18 cellular contexts compared by ENCODE assay signal in the genomic region with DNA sequence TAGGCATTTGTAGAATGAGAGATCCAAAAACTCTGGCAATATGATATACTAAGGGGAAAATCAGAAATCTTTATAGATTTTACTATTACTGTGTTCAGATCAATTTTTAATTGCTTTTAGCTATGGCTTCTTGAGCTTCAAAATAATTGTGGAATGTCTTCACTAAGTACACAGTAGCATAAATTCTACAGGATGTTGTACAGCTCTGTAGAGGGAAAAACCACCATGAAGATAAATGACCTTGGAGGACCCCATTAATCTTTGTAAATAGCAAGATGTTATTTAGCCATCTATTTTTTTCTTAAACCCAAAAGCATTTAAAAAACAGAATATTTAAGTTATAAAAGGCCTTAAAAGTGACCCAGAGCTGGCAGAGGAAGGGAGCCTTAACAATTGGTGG. TPM values are rescaled to one million over a fixed set of nuclear protein-coding genes. Genes with fewer than 3 reads are reported as not detected.
A peak's percentile ranks its signal among the peaks of the same experiment; 100 is the strongest.
DNase-seq lines count a peak whose midpoint lies in the region; ATAC-seq and TF ChIP-seq lines count a peak whose summit lies in the region.
"Had no signal": no experiment of that assay in that cellular context is flagged by ENCODE, and none has a peak within 500 bp of the region (broad histone marks: within the 10 kb centered on the region; RNA-seq: fewer than 3 reads in every experiment).

No MANE protein-coding gene starts in this region.

- H3K9me3 Mint-ChIP-seq in MCF 10A (ENCODE audit: unreplicated experiment) = peaks cover 14% of the 10 kb centered on the region
- peaks cover 9 to 15% of the 10 kb centered on the region in 2 donors for H3K9me3 Mint-ChIP-seq in activated naive CD4-positive, alpha-beta T cell treated with anti-CD3 and anti-CD28 coated beads, Interleukin-2, amount 50 U/mL, for 72 hours

- H3K27ac ChIP-seq in breast epithelium = no peak overlapping the region

- H3K4me1 Mint-ChIP-seq in MCF 10A (ENCODE audit: insufficient read depth, unreplicated experiment) = peaks cover 10% of the 10 kb centered on the region
- H3K4me1 Mint-ChIP-seq: B cell; CD4-positive, CD25-positive, alpha-beta regulatory T cell; GM23338 had no signal

- DNase-seq in MCF 10A (ENCODE audit: unreplicated experiment) = no peak
- no peak for DNase-seq in breast epithelium (ENCODE audit: low spot score in 2 of 2)
- DNase-seq in amniotic epithelial cell (ENCODE audit: low read depth) = peak; percentile 77
- DNase-seq in iris pigment epithelial cell (ENCODE audit: low read depth) = peak; percentile 14
- DNase-seq in medulla oblongata (ENCODE audit: extremely low spot score) = no peak
- DNase-seq in activated naive CD4-positive, alpha-beta T cell treated with anti-CD3 and anti-CD28 coated beads, Interleukin-2, amount 50 U/mL, for 72 hours (ENCODE audit: low spot score in 2 of 2) = no peak
- DNase-seq: 8988T; CD4-positive, CD25-positive, alpha-beta regulatory T cell; COR-L47; GDM1; NCI-H1105; NCI-H748 treated with DMSO at 0.1 percent for 48 hours; NK-92 treated with Interleukin-12 subunit alpha and Interleukin-12 subunit beta, amount 100 ng/mL, for 24 hours; SHP77 had no signal

- H3K4me3 ChIP-seq in breast epithelium = no peak overlapping the region
- no peak overlapping the region for H3K4me3 ChIP-seq in skeletal muscle satellite cell (ENCODE audit: low read length)
- H3K4me3 ChIP-seq: GM23338 had no signal

- H3K4me1 ChIP-seq in breast epithelium (no peaks in the 10 kb centered on the region), skeletal muscle satellite cell (ENCODE audit: control insufficient read depth, insufficient read depth, low read length) (peaks cover 19% of the 10 kb centered on the region)

- no peak for TF ChIP-seq POLR2A in breast epithelium (IDR thresholded peaks at IDR 0.05)

- peak overlapping the region; percentile 9 for H3K4me2 ChIP-seq in skeletal muscle satellite cell (ENCODE audit: low read length)
- H3K4me2 ChIP-seq: GM23338 had no signal

- H3K9ac ChIP-seq in skeletal muscle satellite cell (ENCODE audit: low read depth, low read length) = peak overlapping the region; percentile 30

- H3K9me3 ChIP-seq in breast epithelium (no peaks in the 10 kb centered on the region), skeletal muscle satellite cell (replicated peaks; ENCODE audit: low read length) (no peaks in the 10 kb centered on the region)

- POLR2A ChIA-PET in MCF 10A (lab: Yijun Ruan, JAX) = no interaction called here

- H3K36me3 Mint-ChIP-seq in MCF 10A (ENCODE audit: insufficient read depth, unreplicated experiment) = peaks cover 7% of the 10 kb centered on the region
- H3K36me3 Mint-ChIP-seq in activated naive CD4-positive, alpha-beta T cell treated with anti-CD3 and anti-CD28 coated beads, Interleukin-2, amount 50 U/mL, for 72 hours = peaks cover 5 to 6% of the 10 kb centered on the region in 2 donors
- H3K36me3 Mint-ChIP-seq: CD4-positive, CD25-positive, alpha-beta regulatory T cell had no signal

- CTCF ChIA-PET in MCF 10A (lab: Yijun Ruan, JAX) = interaction anchor here (0.5 kb wide), 1 partner anchor 303 kb away, joined by 3 read pairs; no protein-coding TSS in a partner anchor

- BruUV-seq in MCF 10A (replicated peaks; lab: Mats Ljungman, UMichigan) = no TSS peak

- H3K27me3 ChIP-seq in breast epithelium = no peaks in the 10 kb centered on the region
- H3K27me3 ChIP-seq in skeletal muscle satellite cell (ENCODE audit: control insufficient read depth, insufficient read depth, low read length) = no peaks in the 10 kb centered on the region

- no peak for TF ChIP-seq CTCF in MCF 10A (IDR thresholded peaks at IDR 0.05; ENCODE audit: unreplicated experiment)
- TF ChIP-seq CTCF in breast epithelium (IDR thresholded peaks at IDR 0.05) = no peak

- H3K27me3 Mint-ChIP-seq in MCF 10A (ENCODE audit: insufficient read depth, unreplicated experiment) = no peaks in the 10 kb centered on the region

- no peak overlapping the region for H3K4me3 Mint-ChIP-seq in MCF 10A (ENCODE audit: unreplicated experiment)
- H3K4me3 Mint-ChIP-seq: B cell; CD4-positive, CD25-positive, alpha-beta regulatory T cell; GM23338 had no signal

- H3K27ac Mint-ChIP-seq in MCF 10A (ENCODE audit: low read depth, unreplicated experiment) = peak overlapping the region; percentile 8
- H3K27ac Mint-ChIP-seq in activated naive CD4-positive, alpha-beta T cell treated with anti-CD3 and anti-CD28 coated beads, Interleukin-2, amount 50 U/mL, for 72 hours = no peak overlapping the region
- H3K27ac Mint-ChIP-seq: B cell; CD4-positive, CD25-positive, alpha-beta regulatory T cell; GM23338 had no signal

- intact Hi-C loops in MCF 10A (cut with micrococcal nuclease) (no loop called here), breast epithelium (cut with DNase I; ENCODE audit: low total_unique reads) (no loop called here)

- no peak for ATAC-seq in HG03439 (IDR thresholded peaks at IDR 0.05; ENCODE audit: unreplicated experiment)
- no peak for ATAC-seq in activated naive CD4-positive, alpha-beta T cell treated with anti-CD3 and anti-CD28 coated beads, Interleukin-2, amount 50 U/mL, for 72 hours
- ATAC-seq: GM23338 had no signal

- no peaks in the 10 kb centered on the region for H3K36me3 ChIP-seq in breast epithelium
- H3K36me3 ChIP-seq in skeletal muscle satellite cell (ENCODE audit: insufficient read depth, low read length) = no peaks in the 10 kb centered on the region

RNA-seq across cellular contexts. Expression of a gene that starts 43.9 kb away (rescaled TPM):
- total RNA-seq in MCF 10A (2022) = 149 TPM in 2 replicates
- 100 to 1,000 TPM; 131 to 172 (median 149) TPM for total RNA-seq in breast epithelium
- 86.9 and 88.0 TPM in 2 replicates for total RNA-seq in skeletal muscle satellite cell (2012; rRNA removed)
- total RNA-seq in activated naive CD4-positive, alpha-beta T cell treated with anti-CD3 and anti-CD28 coated beads, Interleukin-2, amount 50 U/mL, for 72 hours = 10 to 100 TPM in 1 of 2 donors, 1 to 10 TPM in 1; 9.2 to 17.1 TPM

Comparison
In these comparisons a context has a peak if more than half of its experiments do, and no peak if none do; other contexts are left out.
1. DNase-seq: peak in amniotic epithelial cell (single experiment) and iris pigment epithelial cell (single experiment); none in MCF 10A (single experiment), breast epithelium (0 of 2), medulla oblongata (single experiment) and activated naive CD4-positive, alpha-beta T cell treated with anti-CD3 and anti-CD28 coated beads, Interleukin-2, amount 50 U/mL, for 72 hours (0 of 2).